In the genomic region with DNA sequence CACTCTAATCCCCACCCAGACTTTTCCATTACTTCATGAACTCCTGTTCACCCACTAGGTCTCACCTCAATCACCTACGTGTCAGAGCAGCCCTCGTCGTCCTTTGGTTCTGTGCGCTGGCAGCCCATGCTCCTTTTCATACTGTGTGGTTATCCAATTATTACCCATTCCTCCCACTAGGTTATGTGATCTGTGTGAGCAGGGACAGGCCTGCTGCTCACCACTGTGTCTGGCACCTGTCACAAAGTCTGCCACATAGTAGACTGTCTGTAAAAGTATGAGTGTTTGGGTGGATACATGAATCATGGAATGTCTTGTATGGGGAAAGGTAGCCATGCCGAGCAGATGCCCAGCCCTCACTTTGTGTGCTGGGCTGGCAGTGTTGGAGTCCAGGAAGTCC, we compare ENCODE assay signal across 27 cellular contexts.
"Had no signal": no experiment of that assay in that cellular context is flagged by ENCODE, and none has a peak within 500 bp of the region (broad histone marks: within the 10 kb centered on the region; RNA-seq: fewer than 3 reads in every experiment).

No MANE protein-coding gene starts in this region.

- H3K9me3 ChIP-seq: esophagus squamous epithelium, psoas muscle, uterus had no signal

- H3K36me3 ChIP-seq: esophagus squamous epithelium, neural progenitor cell, uterus had no signal

- H3K4me1 ChIP-seq: neural progenitor cell, parathyroid adenoma, psoas muscle, uterus had no signal

- FAIRE-seq: endothelial cell of umbilical vein, frontal cortex, TTC549 had no signal

- ATAC-seq: effector memory CD8-positive, alpha-beta T cell; left cardiac atrium; natural killer cell; psoas muscle had no signal

- H3K9ac ChIP-seq: neural progenitor cell, parathyroid adenoma had no signal

- H3K4me3 ChIP-seq: esophagus squamous epithelium, neural progenitor cell, psoas muscle, uterus had no signal

- H3K27me3 ChIP-seq: uterus had no signal

- H2AFZ ChIP-seq: neural progenitor cell, parathyroid adenoma had no signal

- H3K79me2 ChIP-seq: parathyroid adenoma had no signal

- H3K4me2 ChIP-seq: neural progenitor cell had no signal

- H3K27ac ChIP-seq: esophagus squamous epithelium, neural progenitor cell, parathyroid adenoma, psoas muscle, uterus, VCaP had no signal

- DNase-seq: activated CD4-positive, alpha-beta T cell treated with anti-CD3 and anti-CD28 coated beads for 4 hours; activated CD4-positive, alpha-beta T cell treated with anti-CD3 and anti-CD28 coated beads, Interleukin-2, amount 50 U/mL, for 4 hours; activated CD8-positive, alpha-beta memory T cell treated with anti-CD3 and anti-CD28 coated beads for 24 hours; activated effector memory CD4-positive, alpha-beta T cell treated with Interleukin-2 at 50 U/mL for 16 hours; activated naive CD4-positive, alpha-beta T cell treated with Interleukin-2 at 50 U/mL for 16 hours; activated naive CD8-positive, alpha-beta T cell treated with anti-CD3 and anti-CD28 coated beads, Interleukin-2, amount 10 ng/mL, durations not matched to agents 7 days and 5 days; caudate nucleus; cortex of kidney; effector memory CD8-positive, alpha-beta T cell; esophagus squamous epithelium; islet precursor cell; left cardiac atrium; mammary epithelial cell; midbrain; natural killer cell; occipital lobe; psoas muscle; stimulated activated CD4-positive, alpha-beta T cell treated with anti-CD3 and anti-CD28 coated beads, Interleukin-2, amount 100 ng/mL, for 48 hours; substantia nigra; T-helper 9 cell; uterus had no signal
